ENCODE assay signal across 11 cellular contexts in the genomic region with DNA sequence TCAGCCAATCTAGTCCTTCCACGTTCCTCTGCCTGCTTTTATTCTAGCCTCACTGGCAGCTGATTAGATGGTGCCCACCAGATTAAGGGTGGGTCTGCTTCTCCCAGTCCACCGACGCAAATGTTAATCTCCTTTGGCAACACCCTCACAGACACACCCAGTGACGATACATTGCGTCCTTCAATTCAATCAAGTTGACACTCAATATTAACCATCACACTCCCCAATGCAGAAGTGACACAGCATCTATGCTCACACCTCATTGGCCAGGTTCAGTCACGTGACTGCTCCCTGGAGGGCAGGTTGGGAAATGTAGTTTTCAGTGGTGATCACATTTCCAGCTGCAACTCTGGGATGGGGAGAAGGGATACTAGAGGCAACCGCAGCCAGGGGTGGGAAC. TPM values are rescaled to one million over a fixed set of nuclear protein-coding genes. Genes with fewer than 3 reads are reported as not detected.
DNase-seq lines count a peak whose midpoint lies in the region; ATAC-seq and TF ChIP-seq lines count a peak whose summit lies in the region.
"Had no signal": no experiment of that assay in that cellular context is flagged by ENCODE, and none has a peak within 500 bp of the region (broad histone marks: within the 10 kb centered on the region; RNA-seq: fewer than 3 reads in every experiment).

No MANE protein-coding gene starts in this region.

- no peak for TF ChIP-seq POLR2A in erythroblast (IDR thresholded peaks at IDR 0.05; ENCODE audit: low read length)

- H3K27ac Mint-ChIP-seq in stimulated activated naive CD8-positive, alpha-beta T cell treated with anti-CD3 and anti-CD28 coated beads, Interleukin-15, Interleukin-2, amounts not matched to agents 100 ng/mL and 50 ng/mL, for 24 hours: peak overlapping the region; percentile 63
- H3K27ac Mint-ChIP-seq: activated B cell treated with CpG ODN at 0.5 μM for 24 hours; stimulated activated effector memory CD8-positive, alpha-beta T cell treated with anti-CD3 and anti-CD28 coated beads, Interleukin-12 subunit alpha, Interleukin-12 subunit beta, amount 100 ng/mL, for 72 hours had no signal

- no peaks in the 10 kb centered on the region for H3K9me3 Mint-ChIP-seq in stimulated activated naive CD8-positive, alpha-beta T cell treated with anti-CD3 and anti-CD28 coated beads, Interleukin-15, Interleukin-2, amounts not matched to agents 100 ng/mL and 50 ng/mL, for 24 hours
- H3K9me3 Mint-ChIP-seq: activated B cell treated with CpG ODN at 0.5 μM for 24 hours; stimulated activated effector memory CD8-positive, alpha-beta T cell treated with anti-CD3 and anti-CD28 coated beads, Interleukin-12 subunit alpha, Interleukin-12 subunit beta, amount 100 ng/mL, for 72 hours had no signal

- H3K27me3 Mint-ChIP-seq in stimulated activated naive CD8-positive, alpha-beta T cell treated with anti-CD3 and anti-CD28 coated beads, Interleukin-15, Interleukin-2, amounts not matched to agents 100 ng/mL and 50 ng/mL, for 24 hours: no peaks in the 10 kb centered on the region
- H3K27me3 Mint-ChIP-seq: activated B cell treated with CpG ODN at 0.5 μM for 24 hours had no signal

- peaks cover 19% of the 10 kb centered on the region for H3K36me3 Mint-ChIP-seq in stimulated activated naive CD8-positive, alpha-beta T cell treated with anti-CD3 and anti-CD28 coated beads, Interleukin-15, Interleukin-2, amounts not matched to agents 100 ng/mL and 50 ng/mL, for 24 hours (ENCODE audit: low read depth)
- H3K36me3 Mint-ChIP-seq: stimulated activated effector memory CD8-positive, alpha-beta T cell treated with anti-CD3 and anti-CD28 coated beads, Interleukin-12 subunit alpha, Interleukin-12 subunit beta, amount 100 ng/mL, for 72 hours had no signal

- H3K4me1 Mint-ChIP-seq in stimulated activated naive CD8-positive, alpha-beta T cell treated with anti-CD3 and anti-CD28 coated beads, Interleukin-15, Interleukin-2, amounts not matched to agents 100 ng/mL and 50 ng/mL, for 24 hours (ENCODE audit: low read depth): peaks cover 65% of the 10 kb centered on the region

- no peak for ATAC-seq in stimulated activated naive CD8-positive, alpha-beta T cell treated with anti-CD3 and anti-CD28 coated beads, Interleukin-15, Interleukin-2, amounts not matched to agents 100 U/mL and 50 U/mL, for 24 hours
- ATAC-seq in HG03571 (IDR thresholded peaks at IDR 0.05; ENCODE audit: unreplicated experiment) (no peak), HG03565 (IDR thresholded peaks at IDR 0.05; ENCODE audit: unreplicated experiment) (no peak)
- ATAC-seq: stimulated activated effector memory CD8-positive, alpha-beta T cell treated with anti-CD3 and anti-CD28 coated beads, Interleukin-12 subunit alpha, Interleukin-12 subunit beta, amount 100 ng/mL, for 72 hours had no signal

- no peak overlapping the region for H3K4me3 Mint-ChIP-seq in stimulated activated naive CD8-positive, alpha-beta T cell treated with anti-CD3 and anti-CD28 coated beads, Interleukin-15, Interleukin-2, amounts not matched to agents 100 ng/mL and 50 ng/mL, for 24 hours
- H3K4me3 Mint-ChIP-seq: activated B cell treated with CpG ODN at 0.5 μM for 24 hours; stimulated activated effector memory CD8-positive, alpha-beta T cell treated with anti-CD3 and anti-CD28 coated beads, Interleukin-12 subunit alpha, Interleukin-12 subunit beta, amount 100 ng/mL, for 72 hours had no signal

- no peak for DNase-seq in stimulated activated naive CD8-positive, alpha-beta T cell treated with anti-CD3 and anti-CD28 coated beads, Interleukin-15, Interleukin-2, amounts not matched to agents 100 U/mL and 50 U/mL, for 24 hours
- DNase-seq in NCI-H460 (ENCODE audit: extremely low read depth, low read depth) (peak; percentile 37), erythroblast (lab: John Stamatoyannopoulos, UW) (peak; percentile 85 to 89), NCI-H1436 treated with DMSO at 0.1 percent for 48 hours (lab: John Stamatoyannopoulos, UW) (no peak), NCI-H1694 (lab: John Stamatoyannopoulos, UW) (no peak)
- DNase-seq: activated B cell treated with CpG ODN at 0.5 μM for 24 hours had no signal

RNA-seq across cellular contexts. Expression of a gene that starts 13.0 kb away (rescaled TPM):
- 0.27 and 0.32 TPM in 2 replicates for total RNA-seq in NCI-H460 (2014; rRNA removed; shearing (Covaris generic))
- polyA plus RNA-seq in NCI-H460 (2014; cell fraction: nucleus; rRNA removed): 0.53 TPM in 2 replicates
- polyA plus RNA-seq: neural cell had no signal

RNA-seq across cellular contexts. Expression of a gene that starts 24.6 kb away (rescaled TPM):
- 62.7 and 74.8 TPM in 2 replicates for total RNA-seq in NCI-H460 (2014; rRNA removed; shearing (Covaris generic))
- 129 and 171 TPM in 2 replicates for polyA plus RNA-seq in NCI-H460 (2014; cell fraction: nucleus; rRNA removed)

Comparison
In these comparisons a context has a peak if more than half of its experiments do, and no peak if none do; other contexts are left out.
1. DNase-seq: peak in NCI-H460 (single experiment) and erythroblast (2 of 2); none in stimulated activated naive CD8-positive, alpha-beta T cell treated with anti-CD3 and anti-CD28 coated beads, Interleukin-15, Interleukin-2, amounts not matched to agents 100 U/mL and 50 U/mL, for 24 hours (single experiment), NCI-H1436 treated with DMSO at 0.1 percent for 48 hours (single experiment) and NCI-H1694 (single experiment).